25 cellular contexts compared by ENCODE assay signal in the genomic region with DNA sequence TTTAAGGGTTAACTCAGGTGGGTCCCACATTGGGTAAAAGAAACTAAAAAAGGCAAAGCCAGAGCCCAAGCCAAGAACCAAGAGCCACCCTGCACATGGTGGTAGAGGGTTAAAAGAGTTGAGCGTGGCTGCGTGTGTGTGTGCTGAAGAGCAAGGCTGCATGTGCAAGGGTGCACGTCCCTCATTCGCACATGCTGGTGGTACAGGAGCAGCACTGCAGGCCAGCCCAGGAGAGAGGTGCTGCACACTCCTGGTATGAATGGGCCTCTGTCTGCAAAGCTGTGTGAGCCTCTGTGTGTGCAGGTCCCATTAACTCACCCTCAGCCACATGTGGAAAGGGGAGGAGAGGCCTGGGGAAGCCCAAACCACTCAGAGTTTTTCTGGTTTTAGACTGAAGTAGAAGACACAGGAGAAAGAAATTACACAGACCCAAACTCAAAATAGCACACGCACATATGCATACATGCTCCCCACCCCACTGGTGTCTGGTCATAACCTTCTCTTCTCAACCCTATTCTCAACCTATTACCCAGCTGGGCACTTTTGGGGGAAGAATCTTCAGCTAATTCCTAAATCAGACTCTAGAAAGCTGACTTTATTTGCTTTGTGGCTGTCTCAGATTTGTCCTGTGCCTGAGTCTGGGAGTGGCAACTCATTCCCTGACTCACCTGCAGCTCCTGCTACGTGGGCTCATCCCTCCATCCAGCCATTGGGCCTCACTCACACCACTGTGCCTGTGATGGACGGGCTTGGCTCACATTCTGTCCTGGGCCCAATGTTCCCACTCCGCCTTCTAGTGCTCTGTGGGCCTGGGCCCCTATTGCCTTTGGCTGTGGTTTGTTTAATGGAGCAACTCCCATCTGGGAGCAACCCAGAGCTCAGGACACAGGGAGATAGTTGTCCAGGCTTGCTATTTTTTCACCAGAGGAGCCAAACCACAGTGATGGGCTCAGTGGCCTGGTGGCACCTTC. TPM values are rescaled to one million over a fixed set of nuclear protein-coding genes. Genes with fewer than 3 reads are reported as not detected.
DNase-seq lines count a peak whose midpoint lies in the region; ATAC-seq, FAIRE-seq and TF ChIP-seq lines count a peak whose summit lies in the region.
"Had no signal": no experiment of that assay in that cellular context is flagged by ENCODE, and none has a peak within 500 bp of the region (broad histone marks: within the 10 kb centered on the region; RNA-seq: fewer than 3 reads in every experiment).

No MANE protein-coding gene starts in this region.

- H3K4me1 Mint-ChIP-seq in MCF 10A (ENCODE audit: insufficient read depth, unreplicated experiment) = no peaks in the 10 kb centered on the region
- peaks cover 18% of the 10 kb centered on the region for H3K4me1 Mint-ChIP-seq in nephron
- peaks cover 5% of the 10 kb centered on the region for H3K4me1 Mint-ChIP-seq in stimulated activated effector memory CD8-positive, alpha-beta T cell treated with anti-CD3 and anti-CD28 coated beads, Interleukin-12 subunit alpha, Interleukin-12 subunit beta, amount 100 ng/mL, for 72 hours

- intact Hi-C loops in mammary epithelial cell (cut with micrococcal nuclease) = no loop called here
- intact Hi-C loops in MCF 10A (cut with micrococcal nuclease) = no loop called here

- H3K4me3 ChIP-seq in mammary epithelial cell (replicated peaks in 1 of 3; ENCODE audit: insufficient read depth in 1 of 3, low read depth in 2 of 3, low read length in 3 of 3) (no peak overlapping the region), bronchial epithelial cell (ENCODE audit: low read depth, low read length) (no peak overlapping the region)
- H3K4me3 ChIP-seq: BLaER1 treated with 17β-estradiol and CSF1 and Interleukin-3, amounts not matched to agents 10 nM and 100 nM; MG63 had no signal

- peak; percentile 28 for DNase-seq in mammary epithelial cell
- DNase-seq in MCF 10A (ENCODE audit: unreplicated experiment) = no peak
- DNase-seq in bronchial epithelial cell (ENCODE audit: low read depth) = peak; percentile 27
- DNase-seq in stimulated activated effector memory CD8-positive, alpha-beta T cell treated with anti-CD3 and anti-CD28 coated beads, Interleukin-12 subunit alpha, Interleukin-12 subunit beta, amount 100 ng/mL, for 72 hours (ENCODE audit: low spot score in 2 of 2) = no peak
- no peak for DNase-seq in MV-4-11 (lab: John Stamatoyannopoulos, UW)
- DNase-seq in AG08395 (ENCODE audit: low spot score) = no peak
- DNase-seq in activated effector memory CD4-positive, alpha-beta T cell treated with anti-CD3 and anti-CD28 coated beads, Interleukin-2, amount 50 U/mL, for 16 hours = no peak
- DNase-seq: ACHN; CD4-positive, alpha-beta memory T cell; DND-41; Kasumi-1; MG63; NCI-H1048; NCI-H1417 treated with DMSO at 0.1 percent for 48 hours; NCI-H187; NCI-H2107; NCI-H446 treated with DMSO at 0.1 percent for 48 hours; NCI-H526 treated with DMSO at 0.1 percent for 48 hours; SIG-M5 had no signal

- no peak overlapping the region for H3K4me3 Mint-ChIP-seq in MCF 10A (ENCODE audit: unreplicated experiment)
- no peak overlapping the region for H3K4me3 Mint-ChIP-seq in nephron
- no peak overlapping the region for H3K4me3 Mint-ChIP-seq in stimulated activated effector memory CD8-positive, alpha-beta T cell treated with anti-CD3 and anti-CD28 coated beads, Interleukin-12 subunit alpha, Interleukin-12 subunit beta, amount 100 ng/mL, for 72 hours
- H3K4me3 Mint-ChIP-seq: CD4-positive, alpha-beta memory T cell had no signal

- peak; percentile 33 for ATAC-seq in stimulated activated effector memory CD8-positive, alpha-beta T cell treated with anti-CD3 and anti-CD28 coated beads, Interleukin-12 subunit alpha, Interleukin-12 subunit beta, amount 100 ng/mL, for 72 hours

- POLR2A ChIA-PET in MCF 10A (lab: Yijun Ruan, JAX) = interaction anchor here (0.5 to 0.6 kb wide), 2 partner anchors 82 to 560 kb away, joined by 3 read pairs; no protein-coding TSS in a partner anchor

- dilution Hi-C loops in mammary epithelial cell (cut with HindIII; ENCODE audit: low sequenced_read_pairs) = loop anchor here (5.0 kb wide), 1 partner anchor 48 kb away; no protein-coding TSS in a partner anchor

- no peak overlapping the region for H3K9ac ChIP-seq in mammary epithelial cell (ENCODE audit: insufficient read depth, low read length)
- H3K9ac ChIP-seq: BLaER1 treated with 17β-estradiol and CSF1 and Interleukin-3, amounts not matched to agents 10 nM and 100 nM had no signal

- H3K27ac ChIP-seq in mammary epithelial cell (ENCODE audit: insufficient read depth, low read depth, low read length) = no peak overlapping the region
- H3K27ac ChIP-seq: 22Rv1; BLaER1 treated with 17β-estradiol and CSF1 and Interleukin-3, amounts not matched to agents 10 nM and 100 nM; RWPE1 had no signal

- 87% methylated on average over 8 of the region's 8 CpGs for WGBS in mammary epithelial cell (ENCODE audit: low coverage, missing lambda C conversion rate)

- H3K79me2 ChIP-seq in mammary epithelial cell (ENCODE audit: insufficient read depth, low read length) = no peaks in the 10 kb centered on the region

- H3K36me3 ChIP-seq in mammary epithelial cell (ENCODE audit: insufficient read depth, low read length) (no peaks in the 10 kb centered on the region), bronchial epithelial cell (ENCODE audit: control insufficient read depth, insufficient read depth, low read length) (no peaks in the 10 kb centered on the region)
- H3K36me3 ChIP-seq: BLaER1 treated with 17β-estradiol and CSF1 and Interleukin-3, amounts not matched to agents 10 nM and 100 nM; MG63 had no signal

- H3K9me3 Mint-ChIP-seq in MCF 10A (ENCODE audit: unreplicated experiment) (no peaks in the 10 kb centered on the region), nephron (no peaks in the 10 kb centered on the region)
- no peaks in the 10 kb centered on the region for H3K9me3 Mint-ChIP-seq in stimulated activated effector memory CD8-positive, alpha-beta T cell treated with anti-CD3 and anti-CD28 coated beads, Interleukin-12 subunit alpha, Interleukin-12 subunit beta, amount 100 ng/mL, for 72 hours
- H3K9me3 Mint-ChIP-seq: CD4-positive, alpha-beta memory T cell had no signal

- H3K4me1 ChIP-seq in mammary epithelial cell (ENCODE audit: insufficient read depth, low read length) = peaks cover 18% of the 10 kb centered on the region

- H2AFZ ChIP-seq in mammary epithelial cell (ENCODE audit: low read depth, low read length) = no peak overlapping the region

- TF ChIP-seq CTCF in mammary epithelial cell (conservative IDR thresholded peaks at IDR 0.05 in 1 of 2, IDR thresholded peaks at IDR 0.05 in 1 of 2; ENCODE audit: extremely low read depth in 1 of 2, insufficient read depth in 1 of 2, low read depth in 1 of 2, low read length in 2 of 2) = no peak
- no peak for TF ChIP-seq CTCF in MCF 10A (IDR thresholded peaks at IDR 0.05; ENCODE audit: unreplicated experiment)
- TF ChIP-seq CTCF in bronchial epithelial cell (IDR thresholded peaks at IDR 0.05; ENCODE audit: insufficient read depth, low read length, severe bottlenecking) = no peak
- TF ChIP-seq CTCF in nephron (IDR thresholded peaks at IDR 0.05; ENCODE audit: unreplicated experiment in 3 of 3) = no peak

- H3K27me3 Mint-ChIP-seq in MCF 10A (ENCODE audit: insufficient read depth, unreplicated experiment) (no peaks in the 10 kb centered on the region), nephron (ENCODE audit: low read depth) (peaks cover 4% of the 10 kb centered on the region)
- H3K27me3 Mint-ChIP-seq: CD4-positive, alpha-beta memory T cell had no signal

- BruUV-seq in mammary epithelial cell (replicated peaks; lab: Mats Ljungman, UMichigan) (no TSS peak), MCF 10A (replicated peaks; lab: Mats Ljungman, UMichigan) (no TSS peak)

- no peaks in the 10 kb centered on the region for H4K20me1 ChIP-seq in mammary epithelial cell (ENCODE audit: insufficient read depth, low read length)
- H4K20me1 ChIP-seq: BLaER1 treated with 17β-estradiol and CSF1 and Interleukin-3, amounts not matched to agents 10 nM and 100 nM had no signal

- CTCF ChIA-PET in mammary epithelial cell (lab: Charles Lee; ENCODE audit: low non-redundant PET) = interaction anchor here (0.6 kb wide), 1 partner anchor 130 kb away, joined by 4 read pairs; no protein-coding TSS in a partner anchor
- CTCF ChIA-PET in MCF 10A (lab: Yijun Ruan, JAX) = interaction anchor here (0.7 to 1.3 kb wide), 2 partner anchors 262 to 585 kb away, joined by 3 read pairs; a partner anchor contains a TSS

- no peaks in the 10 kb centered on the region for H3K36me3 Mint-ChIP-seq in MCF 10A (ENCODE audit: insufficient read depth, unreplicated experiment)
- H3K36me3 Mint-ChIP-seq in nephron (ENCODE audit: low read depth) = no peaks in the 10 kb centered on the region
- no peaks in the 10 kb centered on the region for H3K36me3 Mint-ChIP-seq in stimulated activated effector memory CD8-positive, alpha-beta T cell treated with anti-CD3 and anti-CD28 coated beads, Interleukin-12 subunit alpha, Interleukin-12 subunit beta, amount 100 ng/mL, for 72 hours
- H3K36me3 Mint-ChIP-seq: CD4-positive, alpha-beta memory T cell had no signal

- H3K9me3 ChIP-seq in mammary epithelial cell (replicated peaks; ENCODE audit: insufficient read depth, low read length) = no peaks in the 10 kb centered on the region
- H3K9me3 ChIP-seq: BLaER1 treated with 17β-estradiol and CSF1 and Interleukin-3, amounts not matched to agents 10 nM and 100 nM; MG63 had no signal

- H3K27ac Mint-ChIP-seq in MCF 10A (ENCODE audit: low read depth, unreplicated experiment) = no peak overlapping the region
- H3K27ac Mint-ChIP-seq in nephron = peak overlapping the region in 2 of 3 experiments; percentile 24 to 92
- H3K27ac Mint-ChIP-seq in stimulated activated effector memory CD8-positive, alpha-beta T cell treated with anti-CD3 and anti-CD28 coated beads, Interleukin-12 subunit alpha, Interleukin-12 subunit beta, amount 100 ng/mL, for 72 hours = no peak overlapping the region

- FAIRE-seq in bronchial epithelial cell (lab: Jason Lieb, UNC) = peak; percentile 90
- FAIRE-seq: GM12892, H54 had no signal

- H3K27me3 ChIP-seq in mammary epithelial cell (ENCODE audit: insufficient read depth, low read length) (no peaks in the 10 kb centered on the region), bronchial epithelial cell (ENCODE audit: control insufficient read depth, insufficient read depth, low read length) (peaks cover 3% of the 10 kb centered on the region)
- H3K27me3 ChIP-seq: BLaER1 treated with 17β-estradiol and CSF1 and Interleukin-3, amounts not matched to agents 10 nM and 100 nM; MG63 had no signal

- no peak overlapping the region for H3K4me2 ChIP-seq in mammary epithelial cell (ENCODE audit: insufficient read depth, low read depth, low read length)
- H3K4me2 ChIP-seq: BLaER1 treated with 17β-estradiol and CSF1 and Interleukin-3, amounts not matched to agents 10 nM and 100 nM had no signal

- in situ Hi-C loops in mammary epithelial cell (cut with MboI; ENCODE audit: low sequenced_read_pairs in 2 of 2) = no loop called here

RNA-seq across cellular contexts. Expression of a gene that starts 30.8 kb away (rescaled TPM):
- 1 to 10 TPM in 1 of 2 donors, under 1 TPM in 1; 0.61 to 7.7 TPM for total RNA-seq in mammary epithelial cell
- polyA plus RNA-seq in mammary epithelial cell = 0.78 TPM
- not detected for polyA minus RNA-seq in mammary epithelial cell
- 0.12 TPM in 1 of 2 replicates, not detected in the other for total RNA-seq in MCF 10A (2022)
- under 0.01 TPM in 2 replicates for total RNA-seq in bronchial epithelial cell
- total RNA-seq: CD4-positive, alpha-beta memory T cell had no signal
- polyA plus RNA-seq: CD4-positive, alpha-beta memory T cell had no signal

Comparison
In these comparisons a context has a peak if more than half of its experiments do, and no peak if none do; other contexts are left out.
1. DNase-seq: peak in mammary epithelial cell (single experiment) and bronchial epithelial cell (single experiment); none in MCF 10A (single experiment), stimulated activated effector memory CD8-positive, alpha-beta T cell treated with anti-CD3 and anti-CD28 coated beads, Interleukin-12 subunit alpha, Interleukin-12 subunit beta, amount 100 ng/mL, for 72 hours (0 of 2), MV-4-11 (single experiment), AG08395 (single experiment) and activated effector memory CD4-positive, alpha-beta T cell treated with anti-CD3 and anti-CD28 coated beads, Interleukin-2, amount 50 U/mL, for 16 hours (single experiment).
2. H3K27ac Mint-ChIP-seq: peak in nephron (2 of 3); none in MCF 10A (single experiment) and stimulated activated effector memory CD8-positive, alpha-beta T cell treated with anti-CD3 and anti-CD28 coated beads, Interleukin-12 subunit alpha, Interleukin-12 subunit beta, amount 100 ng/mL, for 72 hours (single experiment).